In the genomic region with DNA sequence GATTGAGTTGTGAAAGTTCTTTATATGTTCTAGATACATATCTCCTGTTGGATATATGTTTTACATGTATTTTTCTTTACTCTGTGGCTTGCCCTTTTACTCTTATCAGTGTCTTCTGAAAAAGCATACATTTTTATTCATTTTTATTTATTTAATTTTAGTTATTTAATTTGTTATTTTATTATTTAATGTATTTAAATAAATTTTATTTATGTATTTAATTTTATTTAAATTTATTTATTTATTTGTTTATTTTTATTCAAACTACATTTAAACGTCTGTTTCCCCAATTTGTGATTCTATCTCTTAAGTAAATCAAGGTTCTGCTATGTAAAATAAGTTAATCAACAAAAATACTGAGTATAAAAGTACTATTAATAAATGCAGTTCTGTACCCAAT, we compare ENCODE assay signal across 17 cellular contexts.
"Had no signal": no experiment of that assay in that cellular context is flagged by ENCODE, and none has a peak within 500 bp of the region (broad histone marks: within the 10 kb centered on the region; RNA-seq: fewer than 3 reads in every experiment).

No MANE protein-coding gene starts in this region.

- DNase-seq: activated CD4-positive, alpha-beta T cell treated with anti-CD3 and anti-CD28 coated beads, Interleukin-2, amount 10 ng/mL, durations not matched to agents 7 days and 5 days; activated CD4-positive, CD25-positive, alpha-beta regulatory T cell; activated gamma-delta T cell; amygdala; dermis blood vessel endothelial cell; erythroblast; hippocampal formation; left ventricle myocardium inferior; right cardiac atrium; spleen; T-helper 17 cell had no signal

- H3K4me3 ChIP-seq: left ventricle myocardium inferior, spleen, thoracic aorta had no signal

- H3K4me1 ChIP-seq: left ventricle myocardium inferior, spleen had no signal

- H3K27me3 Mint-ChIP-seq: brain, progenitor cell of endocrine pancreas had no signal

- H3K27ac Mint-ChIP-seq: activated CD4-positive, alpha-beta T cell treated with anti-CD3 and anti-CD28 coated beads, Interleukin-2, amount 10 ng/mL, durations not matched to agents 7 days and 5 days; brain; memory B cell; natural killer cell treated with Interleukin-12 subunit alpha and Interleukin-12 subunit beta and Interleukin-15 and Interleukin-18, amount 100 ng/mL, for 72 hours; progenitor cell of endocrine pancreas; T-helper 17 cell had no signal

- ATAC-seq: right cardiac atrium, T-helper 17 cell had no signal

- H3K4me3 Mint-ChIP-seq: activated CD4-positive, alpha-beta T cell treated with anti-CD3 and anti-CD28 coated beads, Interleukin-2, amount 10 ng/mL, durations not matched to agents 7 days and 5 days; activated naive CD8-positive, alpha-beta T cell; brain; memory B cell; natural killer cell treated with Interleukin-12 subunit alpha and Interleukin-12 subunit beta and Interleukin-15 and Interleukin-18, amount 100 ng/mL, for 72 hours; T-helper 17 cell had no signal

- H3K27me3 ChIP-seq: spleen had no signal

- H3K27ac ChIP-seq: left ventricle myocardium inferior, spleen, thoracic aorta had no signal

- H3K36me3 Mint-ChIP-seq: activated naive CD8-positive, alpha-beta T cell; brain; memory B cell; natural killer cell treated with Interleukin-12 subunit alpha and Interleukin-12 subunit beta and Interleukin-15 and Interleukin-18, amount 100 ng/mL, for 72 hours had no signal

- H3K4me1 Mint-ChIP-seq: memory B cell, T-helper 17 cell had no signal

- H3K9me3 Mint-ChIP-seq: activated CD4-positive, alpha-beta T cell treated with anti-CD3 and anti-CD28 coated beads, Interleukin-2, amount 10 ng/mL, durations not matched to agents 7 days and 5 days; memory B cell; natural killer cell treated with Interleukin-12 subunit alpha and Interleukin-12 subunit beta and Interleukin-15 and Interleukin-18, amount 100 ng/mL, for 72 hours had no signal

- H3K9me3 ChIP-seq: left ventricle myocardium inferior, spleen, thoracic aorta had no signal

- H3K36me3 ChIP-seq: left ventricle myocardium inferior, spleen, thoracic aorta had no signal
